11 cellular contexts compared by ENCODE assay signal in the genomic region with DNA sequence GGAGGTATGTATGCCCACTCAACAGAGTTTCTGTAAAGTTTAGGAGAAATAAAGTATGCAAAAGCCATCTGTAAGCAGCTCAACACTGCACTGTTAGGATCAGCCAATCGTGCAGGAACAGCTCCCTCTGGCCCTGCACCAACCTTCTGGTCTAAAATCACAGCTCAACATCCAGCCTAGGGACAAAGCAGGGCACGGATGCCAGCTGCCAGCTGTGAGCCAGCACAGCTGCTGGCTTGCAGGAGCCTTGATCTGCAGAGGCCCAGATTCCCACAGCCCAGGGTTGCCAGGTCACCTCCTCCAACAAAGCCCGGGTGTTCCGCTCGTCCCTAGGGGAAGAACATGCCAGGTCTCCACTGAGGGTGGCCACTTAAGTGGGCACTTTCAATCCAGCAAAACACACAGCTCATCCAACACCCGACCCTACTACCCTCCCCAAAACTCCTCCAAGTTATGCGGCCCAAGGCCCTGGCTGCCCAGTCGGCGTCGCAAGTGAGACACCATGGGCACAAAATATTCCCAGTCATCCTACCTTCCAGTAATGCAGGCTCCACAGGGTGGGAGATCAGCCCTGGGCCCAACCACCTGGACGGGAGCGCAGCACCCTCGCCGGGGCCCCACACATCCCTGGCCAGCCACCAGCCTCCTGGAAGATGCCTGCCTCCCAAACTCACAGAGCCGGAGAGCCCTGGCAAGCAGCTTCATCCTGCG.
A peak's percentile ranks its signal among the peaks of the same experiment; 100 is the strongest.
DNase-seq lines count a peak whose midpoint lies in the region; ATAC-seq and TF ChIP-seq lines count a peak whose summit lies in the region.
"Had no signal": no experiment of that assay in that cellular context is flagged by ENCODE, and none has a peak within 500 bp of the region (broad histone marks: within the 10 kb centered on the region; RNA-seq: fewer than 3 reads in every experiment).

No MANE protein-coding gene starts in this region.

- no peaks in the 10 kb centered on the region for H3K27me3 ChIP-seq in MM.1S (replicated peaks; ENCODE audit: insufficient read depth, low read length)

- H3K36me3 ChIP-seq in MM.1S (replicated peaks; ENCODE audit: insufficient read depth, low read length), result no peaks in the 10 kb centered on the region

- no peak overlapping the region for H3K9ac ChIP-seq in MM.1S (ENCODE audit: low read length)

- H3F3A ChIP-seq in MM.1S (ENCODE audit: insufficient read depth, low read length), result no peaks in the 10 kb centered on the region

- H3K4me3 ChIP-seq in MM.1S (ENCODE audit: low read length), result no peak overlapping the region

- DNase-seq in NCI-H1092 treated with DMSO at 0.1 percent for 48 hours (lab: John Stamatoyannopoulos, UW) (peak; percentile 87), caudate nucleus (lab: John Stamatoyannopoulos, UW) (peak in 56 of 61 donors; percentile 11 to 88 (median 64)), inferior parietal cortex (ENCODE audit: extremely low spot score) (peak; percentile 72), substantia nigra (lab: John Stamatoyannopoulos, UW) (peak in 48 of 49 donors; percentile 12 to 95 (median 68)), GM20000 (ENCODE audit: low spot score) (no peak), MM.1S (no peak), HuH-7 (ENCODE audit: low spot score) (no peak)
- DNase-seq: activated naive CD8-positive, alpha-beta T cell treated with anti-CD3 and anti-CD28 coated beads, Interleukin-2, amount 50 U/mL, for 24 hours; stimulated activated naive B cell treated with anti-CD40 and anti-IgM and Interleukin-4, amounts not matched to agents 10 μg/mL and 1 μg/mL and 100 μg/mL, for 72 hours; T-helper 2 cell had no signal

- no peaks in the 10 kb centered on the region for H4K20me1 ChIP-seq in MM.1S (ENCODE audit: insufficient read depth, low read length)

- TF ChIP-seq CTCF in GM20000 (IDR thresholded peaks at IDR 0.05; ENCODE audit: extremely low read depth, missing control alignments), result no peak
- no peak for TF ChIP-seq CTCF in MM.1S (IDR thresholded peaks at IDR 0.05; ENCODE audit: low read length)

- H3K4me1 ChIP-seq in MM.1S (ENCODE audit: low read length), result no peaks in the 10 kb centered on the region

- H3K9me2 ChIP-seq in MM.1S (replicated peaks; ENCODE audit: insufficient read depth, low read length), result no peaks in the 10 kb centered on the region

- H3K4me2 ChIP-seq in MM.1S (ENCODE audit: low read depth, low read length), result no peak overlapping the region

- no peak for ATAC-seq in GM21528 (IDR thresholded peaks at IDR 0.05; ENCODE audit: low FRiP score, unreplicated experiment)
- ATAC-seq: activated naive CD8-positive, alpha-beta T cell treated with anti-CD3 and anti-CD28 coated beads, Interleukin-2, amount 50 U/mL, for 24 hours; stimulated activated naive B cell treated with anti-CD40 and anti-IgM and Interleukin-4, amounts not matched to agents 10 μg/mL and 1 μg/mL and 100 μg/mL, for 72 hours had no signal

- H3K9me3 ChIP-seq in MM.1S (replicated peaks; ENCODE audit: insufficient read depth, low read length), result no peaks in the 10 kb centered on the region

- peak overlapping the region; percentile 62 for H3K27ac ChIP-seq in caudate nucleus (ENCODE audit: low read depth, low read length)
- peak overlapping the region; percentile 69 for H3K27ac ChIP-seq in substantia nigra (ENCODE audit: low read depth, low read length, poor library complexity, severe bottlenecking)
- no peak overlapping the region for H3K27ac ChIP-seq in MM.1S (ENCODE audit: low read length)

- no peak overlapping the region for H2AFZ ChIP-seq in MM.1S (ENCODE audit: low read length)

- peaks cover 75% of the 10 kb centered on the region for H3K79me2 ChIP-seq in MM.1S (ENCODE audit: low read length)

Comparison
In these comparisons a context has a peak if more than half of its experiments do, and no peak if none do; other contexts are left out.
1. DNase-seq: peak in NCI-H1092 treated with DMSO at 0.1 percent for 48 hours (single experiment), caudate nucleus (56 of 61), inferior parietal cortex (single experiment) and substantia nigra (48 of 49); none in GM20000 (single experiment), MM.1S (single experiment) and HuH-7 (single experiment).